ENCODE assay signal across 1 cellular context in the genomic region with DNA sequence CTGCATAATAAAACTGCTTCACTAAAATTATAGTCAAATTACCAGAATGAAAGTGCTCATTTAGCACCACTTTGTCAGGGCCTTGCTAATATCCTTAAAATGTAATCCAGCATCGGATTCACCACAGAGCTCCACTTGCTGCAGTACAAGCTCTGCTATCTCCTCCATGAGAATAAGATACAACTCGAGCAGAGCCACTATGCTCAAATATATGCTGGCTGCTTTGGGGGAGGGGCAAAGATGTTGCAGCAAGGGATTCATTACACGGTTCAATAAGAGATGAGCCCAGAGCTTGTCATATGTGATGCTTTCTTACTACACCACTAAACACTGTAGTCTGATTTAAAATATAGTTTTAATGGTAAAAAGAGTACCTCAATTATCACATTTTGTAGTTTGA.
TF ChIP-seq lines count a peak whose summit lies in the region.

No MANE protein-coding gene starts in this region.

TF ChIP-seq in K562, 482 proteins besides CTCF, POLR2A, EP300 and RAD21 (continued from another document):
- no peak for TF ChIP-seq AFF4 (CRISPR knock-in tag; IDR thresholded peaks at IDR 0.05)
- no peak for TF ChIP-seq RNF2 (IDR thresholded peaks at IDR 0.05)
- no peak for TF ChIP-seq GTF2E2 (tag; IDR thresholded peaks at IDR 0.05)
- TF ChIP-seq, protein P1, sequence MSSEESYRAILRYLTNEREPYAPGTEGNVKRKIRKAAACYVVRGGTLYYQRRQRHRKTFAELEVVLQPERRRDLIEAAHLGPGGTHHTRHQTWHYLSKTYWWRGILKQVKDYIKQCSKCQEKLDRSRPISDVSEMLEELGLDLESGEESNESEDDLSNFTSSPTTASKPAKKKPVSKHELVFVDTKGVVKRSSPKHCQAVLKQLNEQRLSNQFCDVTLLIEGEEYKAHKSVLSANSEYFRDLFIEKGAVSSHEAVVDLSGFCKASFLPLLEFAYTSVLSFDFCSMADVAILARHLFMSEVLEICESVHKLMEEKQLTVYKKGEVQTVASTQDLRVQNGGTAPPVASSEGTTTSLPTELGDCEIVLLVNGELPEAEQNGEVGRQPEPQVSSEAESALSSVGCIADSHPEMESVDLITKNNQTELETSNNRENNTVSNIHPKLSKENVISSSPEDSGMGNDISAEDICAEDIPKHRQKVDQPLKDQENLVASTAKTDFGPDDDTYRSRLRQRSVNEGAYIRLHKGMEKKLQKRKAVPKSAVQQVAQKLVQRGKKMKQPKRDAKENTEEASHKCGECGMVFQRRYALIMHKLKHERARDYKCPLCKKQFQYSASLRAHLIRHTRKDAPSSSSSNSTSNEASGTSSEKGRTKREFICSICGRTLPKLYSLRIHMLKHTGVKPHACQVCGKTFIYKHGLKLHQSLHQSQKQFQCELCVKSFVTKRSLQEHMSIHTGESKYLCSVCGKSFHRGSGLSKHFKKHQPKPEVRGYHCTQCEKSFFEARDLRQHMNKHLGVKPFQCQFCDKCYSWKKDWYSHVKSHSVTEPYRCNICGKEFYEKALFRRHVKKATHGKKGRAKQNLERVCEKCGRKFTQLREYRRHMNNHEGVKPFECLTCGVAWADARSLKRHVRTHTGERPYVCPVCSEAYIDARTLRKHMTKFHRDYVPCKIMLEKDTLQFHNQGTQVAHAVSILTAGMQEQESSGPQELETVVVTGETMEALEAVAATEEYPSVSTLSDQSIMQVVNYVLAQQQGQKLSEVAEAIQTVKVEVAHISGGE (CRISPR knock-in tag; IDR thresholded peaks at IDR 0.05), result no peak
